1 cellular context compared by ENCODE assay signal in the genomic region with DNA sequence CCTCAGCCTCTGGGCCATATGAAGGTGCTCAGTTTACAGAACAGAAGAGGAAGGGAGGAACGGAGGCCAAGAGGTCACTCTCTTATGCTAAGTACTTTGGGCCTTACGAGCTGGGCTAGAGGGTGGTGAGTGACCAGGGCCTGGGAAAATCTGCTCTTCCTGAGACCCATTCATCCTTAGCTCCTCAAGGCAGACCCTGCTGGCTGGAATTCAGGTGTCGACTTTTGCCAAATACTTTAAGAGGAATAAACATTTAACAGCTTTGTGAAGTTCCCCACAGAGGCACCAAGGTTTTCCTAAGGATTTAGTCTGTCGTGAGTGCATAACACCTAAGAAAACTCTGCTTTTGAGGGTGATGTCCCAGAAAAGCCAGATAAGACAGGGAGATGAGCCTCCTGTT.
TF ChIP-seq lines count a peak whose summit lies in the region.

No MANE protein-coding gene starts in this region.

TF ChIP-seq in SK-N-SH treated with all-trans-retinoic acid at 6 μM for 48 hours, 23 proteins besides CTCF, POLR2A, EP300 and RAD21 (continued from another document):
- TF ChIP-seq OSR1 (CRISPR knock-in tag; IDR thresholded peaks at IDR 0.05) (no peak), PATZ1 (CRISPR knock-in tag; IDR thresholded peaks at IDR 0.05; ENCODE audit: borderline replicate concordance) (no peak), ZNF70 (CRISPR knock-in tag; IDR thresholded peaks at IDR 0.05) (no peak), ZNF8 (CRISPR knock-in tag; IDR thresholded peaks at IDR 0.05) (no peak), GLIS3 (CRISPR knock-in tag; IDR thresholded peaks at IDR 0.05) (no peak), ARNTL (CRISPR knock-in tag; IDR thresholded peaks at IDR 0.05; ENCODE audit: borderline replicate concordance, low read depth) (no peak)
- TF ChIP-seq, protein P1, sequence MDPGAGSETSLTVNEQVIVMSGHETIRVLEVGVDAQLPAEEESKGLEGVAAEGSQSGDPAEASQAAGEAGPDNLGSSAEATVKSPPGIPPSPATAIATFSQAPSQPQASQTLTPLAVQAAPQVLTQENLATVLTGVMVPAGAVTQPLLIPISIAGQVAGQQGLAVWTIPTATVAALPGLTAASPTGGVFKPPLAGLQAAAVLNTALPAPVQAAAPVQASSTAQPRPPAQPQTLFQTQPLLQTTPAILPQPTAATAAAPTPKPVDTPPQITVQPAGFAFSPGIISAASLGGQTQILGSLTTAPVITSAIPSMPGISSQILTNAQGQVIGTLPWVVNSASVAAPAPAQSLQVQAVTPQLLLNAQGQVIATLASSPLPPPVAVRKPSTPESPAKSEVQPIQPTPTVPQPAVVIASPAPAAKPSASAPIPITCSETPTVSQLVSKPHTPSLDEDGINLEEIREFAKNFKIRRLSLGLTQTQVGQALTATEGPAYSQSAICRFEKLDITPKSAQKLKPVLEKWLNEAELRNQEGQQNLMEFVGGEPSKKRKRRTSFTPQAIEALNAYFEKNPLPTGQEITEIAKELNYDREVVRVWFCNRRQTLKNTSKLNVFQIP (CRISPR knock-in tag; IDR thresholded peaks at IDR 0.05; ENCODE audit: borderline replicate concordance, low read depth): no peak
TF ChIP-seq in SK-N-SH treated with all-trans-retinoic acid at 6 μM for 48 hours: peak in this region for 0.
